17 cellular contexts compared by ENCODE assay signal in the genomic region with DNA sequence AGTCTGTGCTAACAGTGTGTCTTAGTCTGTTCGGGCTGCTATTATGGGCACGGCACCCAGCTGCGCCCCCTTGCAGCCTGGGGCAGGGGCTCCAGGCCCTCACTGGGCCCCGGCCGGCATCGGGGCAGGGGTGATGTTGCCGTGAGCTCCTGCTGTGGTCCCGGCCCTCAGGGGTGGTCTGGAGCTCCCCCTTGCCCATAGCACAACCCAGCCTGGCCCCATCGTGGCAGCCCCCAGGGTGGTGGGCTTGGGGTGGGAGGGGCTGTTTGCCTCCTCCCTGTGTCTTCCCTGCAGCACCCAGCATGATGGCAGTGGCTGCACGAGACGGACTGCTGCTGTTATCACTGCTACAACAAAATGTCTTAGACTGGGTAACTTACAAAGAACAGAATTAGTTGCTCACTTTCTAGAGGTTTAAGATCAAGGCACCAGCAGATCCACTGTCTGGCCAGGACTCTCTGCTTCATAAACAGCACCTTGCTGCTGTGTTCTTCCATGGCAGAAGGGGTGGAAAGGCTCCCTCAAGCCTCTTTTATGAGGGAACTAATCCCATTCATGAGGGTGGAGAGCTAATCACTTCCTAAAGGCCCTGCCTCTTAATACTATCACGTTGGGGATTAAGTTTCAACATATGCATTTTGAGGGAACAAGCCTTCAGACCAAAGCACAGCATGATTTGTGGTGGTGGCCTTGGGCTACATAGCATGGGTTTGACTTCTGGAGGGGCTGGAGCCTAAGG.
DNase-seq lines count a peak whose midpoint lies in the region; ATAC-seq and TF ChIP-seq lines count a peak whose summit lies in the region.
"Had no signal": no experiment of that assay in that cellular context is flagged by ENCODE, and none has a peak within 500 bp of the region (broad histone marks: within the 10 kb centered on the region; RNA-seq: fewer than 3 reads in every experiment).

No MANE protein-coding gene starts in this region.

- H2AFZ ChIP-seq in neuronal stem cell (ENCODE audit: low read length), result no peak overlapping the region
- H2AFZ ChIP-seq: PC-9 had no signal

- POLR2A ChIA-PET in Panc1 (lab: Charles Lee), result no interaction called here

- intact Hi-C loops in Panc1 (cut with micrococcal nuclease; ENCODE audit: unreplicated experiment), result no loop called here

- no CpG with 5 or more reads among the region's 12 CpGs for WGBS in neuronal stem cell (ENCODE audit: extremely low coverage in 2 of 2, insufficient read length in 2 of 2, insufficient replicate concordance in 1 of 2), 2 donors

- no peak overlapping the region for H3K4ac ChIP-seq in neuronal stem cell (ENCODE audit: low read length)

- no peak overlapping the region for H3K9ac ChIP-seq in neuronal stem cell (ENCODE audit: low read depth, low read length, poor library complexity)
- H3K9ac ChIP-seq: BLaER1 treated with 17β-estradiol and CSF1 and Interleukin-3, amounts not matched to agents 10 nM and 100 nM had no signal

- H3K4me3 ChIP-seq in Panc1 (ENCODE audit: low read depth in 2 of 2, low read length in 2 of 2), result no peak overlapping the region
- H3K4me3 ChIP-seq in neuronal stem cell (ENCODE audit: low read length in 2 of 2), result no peak overlapping the region
- H3K4me3 ChIP-seq: BLaER1 treated with 17β-estradiol and CSF1 and Interleukin-3, amounts not matched to agents 10 nM and 100 nM; PC-9 had no signal

- H3K36me3 Mint-ChIP-seq in activated naive CD4-positive, alpha-beta T cell treated with anti-CD3 and anti-CD28 coated beads, Interleukin-2, amount 50 U/mL, for 72 hours, result no peaks in the 10 kb centered on the region
- H3K36me3 Mint-ChIP-seq: CD8-positive, alpha-beta T cell had no signal

- TF ChIP-seq CTCF in Panc1 (IDR thresholded peaks at IDR 0.05), result no peak

- H3K9me3 ChIP-seq in Panc1 (ENCODE audit: control insufficient read depth, insufficient read depth, low read depth, low read length), result no peaks in the 10 kb centered on the region
- H3K9me3 ChIP-seq in neuronal stem cell (replicated peaks in 1 of 2; ENCODE audit: control insufficient read depth in 2 of 2, insufficient read depth in 1 of 2, low read depth in 1 of 2, low read length in 2 of 2), result peaks cover 0 to 2% of the 10 kb centered on the region in 2 donors

- no peak overlapping the region for H4K8ac ChIP-seq in neuronal stem cell (ENCODE audit: low read depth, low read length)

- no peak overlapping the region for H2BK5ac ChIP-seq in neuronal stem cell (ENCODE audit: low read length)

- H3K79me1 ChIP-seq in neuronal stem cell (ENCODE audit: low read depth, low read length), result no peaks in the 10 kb centered on the region

- peak overlapping the region; percentile 35 for H2BK15ac ChIP-seq in neuronal stem cell (ENCODE audit: low read length)

- H3K4me1 Mint-ChIP-seq in stimulated activated naive CD8-positive, alpha-beta T cell treated with anti-CD3 and anti-CD28 coated beads, Interleukin-15, amount 100 ng/mL, for 72 hours, result no peaks in the 10 kb centered on the region

- DNase-seq in stimulated activated naive CD8-positive, alpha-beta T cell treated with anti-CD3 and anti-CD28 coated beads, Interleukin-15, amount 100 ng/mL, for 72 hours, result no peak
- no peak for DNase-seq in stimulated activated naive CD8-positive, alpha-beta T cell treated with anti-CD3 and anti-CD28 coated beads, Interleukin-15, Interleukin-2, amounts not matched to agents 100 U/mL and 50 U/mL, for 24 hours
- no peak for DNase-seq in Panc1 (ENCODE audit: low read depth, low spot score)
- no peak for DNase-seq in neuronal stem cell (ENCODE audit: low spot score)
- no peak for DNase-seq in activated naive CD4-positive, alpha-beta T cell treated with anti-CD3 and anti-CD28 coated beads, Interleukin-2, amount 50 U/mL, for 72 hours (ENCODE audit: low spot score in 2 of 2)
- DNase-seq: Calu3; CD8-positive, alpha-beta T cell; DMS53; EL; IMR-90; NCI-H1048; NCI-H1694; PC-9; SW 1271 had no signal

- H3K23ac ChIP-seq in neuronal stem cell (ENCODE audit: low read depth, low read length, poor library complexity), result no peak overlapping the region

- no peaks in the 10 kb centered on the region for H3K9me3 Mint-ChIP-seq in stimulated activated naive CD8-positive, alpha-beta T cell treated with anti-CD3 and anti-CD28 coated beads, Interleukin-15, amount 100 ng/mL, for 72 hours
- H3K9me3 Mint-ChIP-seq in activated naive CD4-positive, alpha-beta T cell treated with anti-CD3 and anti-CD28 coated beads, Interleukin-2, amount 50 U/mL, for 72 hours, result no peaks in the 10 kb centered on the region
- H3K9me3 Mint-ChIP-seq: CD8-positive, alpha-beta T cell had no signal

- ATAC-seq in stimulated activated naive CD8-positive, alpha-beta T cell treated with anti-CD3 and anti-CD28 coated beads, Interleukin-15, amount 100 ng/mL, for 72 hours, result peak; percentile 15
- no peak for ATAC-seq in stimulated activated naive CD8-positive, alpha-beta T cell treated with anti-CD3 and anti-CD28 coated beads, Interleukin-15, Interleukin-2, amounts not matched to agents 100 U/mL and 50 U/mL, for 24 hours
- ATAC-seq in Panc1 (peak; percentile 45; the same call in 1 of the 2 replicates), GM18858 (IDR thresholded peaks at IDR 0.05; ENCODE audit: unreplicated experiment) (no peak), HG03565 (IDR thresholded peaks at IDR 0.05; ENCODE audit: unreplicated experiment) (no peak)
- no peak for ATAC-seq in activated naive CD4-positive, alpha-beta T cell treated with anti-CD3 and anti-CD28 coated beads, Interleukin-2, amount 50 U/mL, for 72 hours
- ATAC-seq: CD8-positive, alpha-beta T cell had no signal

- in situ Hi-C loops in Panc1 (cut with HindIII; ENCODE audit: low pct_unique_long_range_greater_than_20kb, low sequenced_read_pairs), result no loop called here

- peak overlapping the region; percentile 60 for H2BK12ac ChIP-seq in neuronal stem cell (ENCODE audit: low read length)

- no TSS peak for BruUV-seq in Panc1 (replicated peaks; lab: Mats Ljungman, UMichigan)

- H3K27ac Mint-ChIP-seq in stimulated activated naive CD8-positive, alpha-beta T cell treated with anti-CD3 and anti-CD28 coated beads, Interleukin-15, amount 100 ng/mL, for 72 hours, result no peak overlapping the region
- H3K27ac Mint-ChIP-seq in activated naive CD4-positive, alpha-beta T cell treated with anti-CD3 and anti-CD28 coated beads, Interleukin-2, amount 50 U/mL, for 72 hours, result no peak overlapping the region
- H3K27ac Mint-ChIP-seq: CD8-positive, alpha-beta T cell had no signal

- CTCF ChIA-PET in Panc1 (lab: Charles Lee), result no interaction called here

- H3K18ac ChIP-seq in neuronal stem cell (ENCODE audit: low read length), result peak overlapping the region; percentile 90

- no peak overlapping the region for H2BK120ac ChIP-seq in neuronal stem cell (ENCODE audit: low read depth, low read length)

- H3K27me3 Mint-ChIP-seq in stimulated activated naive CD8-positive, alpha-beta T cell treated with anti-CD3 and anti-CD28 coated beads, Interleukin-15, amount 100 ng/mL, for 72 hours, result no peaks in the 10 kb centered on the region

- no peaks in the 10 kb centered on the region for H3K4me1 ChIP-seq in Panc1 (ENCODE audit: control insufficient read depth, insufficient read depth, low read length)
- peaks cover 0 to 7% of the 10 kb centered on the region in 2 donors for H3K4me1 ChIP-seq in neuronal stem cell (ENCODE audit: control insufficient read depth in 2 of 2, insufficient read depth in 1 of 2, low read depth in 1 of 2, low read length in 2 of 2)

- no peak overlapping the region for H3K4me3 Mint-ChIP-seq in stimulated activated naive CD8-positive, alpha-beta T cell treated with anti-CD3 and anti-CD28 coated beads, Interleukin-15, amount 100 ng/mL, for 72 hours
- H3K4me3 Mint-ChIP-seq: CD8-positive, alpha-beta T cell had no signal

- no peak overlapping the region for H4K91ac ChIP-seq in neuronal stem cell (ENCODE audit: low read depth, low read length, poor library complexity)

- no peaks in the 10 kb centered on the region for H3K27me3 ChIP-seq in Panc1 (ENCODE audit: control insufficient read depth, insufficient read depth, low read length)
- no peaks in the 10 kb centered on the region for H3K27me3 ChIP-seq in neuronal stem cell (ENCODE audit: control insufficient read depth in 3 of 3, insufficient read depth in 3 of 3, low read depth in 1 of 3, low read length in 3 of 3)
- H3K27me3 ChIP-seq: BLaER1 treated with 17β-estradiol and CSF1 and Interleukin-3, amounts not matched to agents 10 nM and 100 nM had no signal

- H3K14ac ChIP-seq in neuronal stem cell (ENCODE audit: low read length), result peak overlapping the region; percentile 41

- peak overlapping the region; percentile 83 for H2AK5ac ChIP-seq in neuronal stem cell (ENCODE audit: low read depth, low read length)

- H3K36me3 ChIP-seq in Panc1 (ENCODE audit: control insufficient read depth, insufficient read depth, low read length) (no peaks in the 10 kb centered on the region), neuronal stem cell (replicated peaks in 1 of 2; ENCODE audit: control insufficient read depth in 2 of 2, insufficient read depth in 2 of 2, low read length in 2 of 2) (no peaks in the 10 kb centered on the region)
- H3K36me3 ChIP-seq: BLaER1 treated with 17β-estradiol and CSF1 and Interleukin-3, amounts not matched to agents 10 nM and 100 nM had no signal

- H3K27ac ChIP-seq in Panc1 (ENCODE audit: low read length) (no peak overlapping the region), neuronal stem cell (replicated peaks; ENCODE audit: low read length) (no peak overlapping the region)
- H3K27ac ChIP-seq: PC-9 had no signal

- no peak overlapping the region for H3K4me2 ChIP-seq in neuronal stem cell (ENCODE audit: insufficient read depth, low read length, poor library complexity, severe bottlenecking)
- H3K4me2 ChIP-seq: PC-9 had no signal

Comparison
In these comparisons a context has a peak if more than half of its experiments do, and no peak if none do; other contexts are left out.
1. ATAC-seq: peak in stimulated activated naive CD8-positive, alpha-beta T cell treated with anti-CD3 and anti-CD28 coated beads, Interleukin-15, amount 100 ng/mL, for 72 hours (single experiment) and Panc1 (single experiment); none in stimulated activated naive CD8-positive, alpha-beta T cell treated with anti-CD3 and anti-CD28 coated beads, Interleukin-15, Interleukin-2, amounts not matched to agents 100 U/mL and 50 U/mL, for 24 hours (single experiment), activated naive CD4-positive, alpha-beta T cell treated with anti-CD3 and anti-CD28 coated beads, Interleukin-2, amount 50 U/mL, for 72 hours (0 of 2), GM18858 (single experiment) and HG03565 (single experiment).